17 cellular contexts compared by ENCODE assay signal in the genomic region with DNA sequence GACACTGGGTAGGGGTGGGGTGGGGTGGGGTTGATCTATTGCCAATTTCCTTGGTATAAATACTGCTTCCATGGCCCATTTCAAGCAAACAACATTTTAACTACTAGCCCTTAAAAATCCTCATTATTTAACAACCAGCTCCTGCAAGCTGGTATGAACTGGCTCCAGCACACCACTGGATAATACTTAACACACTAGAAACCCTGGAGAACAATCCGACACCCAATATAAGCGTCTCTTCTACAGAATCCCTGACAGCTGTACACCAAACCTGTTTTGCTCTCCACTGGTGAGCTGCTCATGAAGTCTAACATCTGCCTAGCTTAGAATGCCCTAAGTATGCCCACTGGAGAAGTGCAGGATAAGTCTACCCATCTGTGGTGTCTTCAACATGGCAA.
DNase-seq lines count a peak whose midpoint lies in the region; ATAC-seq and TF ChIP-seq lines count a peak whose summit lies in the region.
"Had no signal": no experiment of that assay in that cellular context is flagged by ENCODE, and none has a peak within 500 bp of the region (broad histone marks: within the 10 kb centered on the region; RNA-seq: fewer than 3 reads in every experiment).

No MANE protein-coding gene starts in this region.

- H3K4me3 Mint-ChIP-seq in stimulated activated naive B cell treated with anti-CD40 and anti-IgM and Interleukin-4, amounts not matched to agents 10 μg/mL and 1 μg/mL and 100 μg/mL, for 72 hours, result no peak overlapping the region
- H3K4me3 Mint-ChIP-seq: activated CD4-positive, alpha-beta memory T cell treated with anti-CD3 and anti-CD28 coated beads for 36 hours; activated T-helper 1 cell treated with anti-CD3 and anti-CD28 coated beads, Interleukin-12 subunit alpha, Interleukin-12 subunit beta, Interleukin-2, Interleukin-4 antibody, amounts not matched to agents 30 ng/mL and 10 ng/mL and 1 ng/mL, durations not matched to agents 14 hours and 24 hours and 36 hours; IgD-negative memory B cell; stimulated activated naive CD8-positive, alpha-beta T cell treated with anti-CD3 and anti-CD28 coated beads, Interleukin-15, Interleukin-2, amounts not matched to agents 100 ng/mL and 50 ng/mL, for 24 hours had no signal

- no peak for TF ChIP-seq CTCF in mammary epithelial cell (conservative IDR thresholded peaks at IDR 0.05 in 1 of 2, IDR thresholded peaks at IDR 0.05 in 1 of 2; ENCODE audit: extremely low read depth in 1 of 2, insufficient read depth in 1 of 2, low read depth in 1 of 2, low read length in 2 of 2)
- TF ChIP-seq CTCF in suprapubic skin (IDR thresholded peaks at IDR 0.05), result no peak

- H2BK5ac ChIP-seq in mesenchymal stem cell (ENCODE audit: low read depth, low read length, poor library complexity, severe bottlenecking), result no peak overlapping the region

- intact Hi-C loops in mammary epithelial cell (cut with micrococcal nuclease), result no loop called here

- no peak overlapping the region for H3K18ac ChIP-seq in mesenchymal stem cell (ENCODE audit: low read depth in 1 of 2, low read length in 2 of 2)

- H3K36me3 ChIP-seq in mammary epithelial cell (ENCODE audit: insufficient read depth, low read length) (no peaks in the 10 kb centered on the region), mesenchymal stem cell (ENCODE audit: control insufficient read depth in 1 of 2, insufficient read depth in 2 of 2, low read depth in 1 of 2, low read length in 2 of 2) (peaks cover 0 to 10% of the 10 kb centered on the region in 2 experiments), suprapubic skin (no peaks in the 10 kb centered on the region)

- no peak overlapping the region for H3K9ac ChIP-seq in mammary epithelial cell (ENCODE audit: insufficient read depth, low read length)
- H3K9ac ChIP-seq in mesenchymal stem cell (ENCODE audit: low read length), result no peak overlapping the region

- peaks cover 43 to 56% of the 10 kb centered on the region in 2 donors for H3K36me3 Mint-ChIP-seq in stimulated activated naive B cell treated with anti-CD40 and anti-IgM and Interleukin-4, amounts not matched to agents 10 μg/mL and 1 μg/mL and 100 μg/mL, for 72 hours
- H3K36me3 Mint-ChIP-seq: activated CD4-positive, alpha-beta memory T cell treated with anti-CD3 and anti-CD28 coated beads for 36 hours had no signal

- no peaks in the 10 kb centered on the region for H4K20me1 ChIP-seq in mammary epithelial cell (ENCODE audit: insufficient read depth, low read length)

- no peak for ATAC-seq in stimulated activated naive B cell treated with anti-CD40 and anti-IgM and Interleukin-4, amounts not matched to agents 10 μg/mL and 1 μg/mL and 100 μg/mL, for 72 hours (replicated peaks)

- H3K9me3 ChIP-seq in mammary epithelial cell (replicated peaks; ENCODE audit: insufficient read depth, low read length) (no peaks in the 10 kb centered on the region), mesenchymal stem cell (ENCODE audit: control insufficient read depth, low read length) (no peaks in the 10 kb centered on the region), suprapubic skin (no peaks in the 10 kb centered on the region)
- H3K9me3 ChIP-seq: spleen had no signal

- H2AFZ ChIP-seq in mammary epithelial cell (ENCODE audit: low read depth, low read length), result no peak overlapping the region
- H2AFZ ChIP-seq in mesenchymal stem cell (ENCODE audit: low read depth, low read length), result no peak overlapping the region

- no peak overlapping the region for H3K14ac ChIP-seq in mesenchymal stem cell (ENCODE audit: low read length in 2 of 2)

- no TSS peak for BruUV-seq in mammary epithelial cell (replicated peaks; lab: Mats Ljungman, UMichigan)

- in situ Hi-C loops in mammary epithelial cell (cut with MboI; ENCODE audit: low sequenced_read_pairs in 2 of 2), result no loop called here

- H3K4me1 Mint-ChIP-seq in stimulated activated naive B cell treated with anti-CD40 and anti-IgM and Interleukin-4, amounts not matched to agents 10 μg/mL and 1 μg/mL and 100 μg/mL, for 72 hours, result peaks cover 32 to 50% of the 10 kb centered on the region in 2 donors

- no peak overlapping the region for H3K4me3 ChIP-seq in mammary epithelial cell (replicated peaks in 1 of 3; ENCODE audit: insufficient read depth in 1 of 3, low read depth in 2 of 3, low read length in 3 of 3)
- no peak overlapping the region for H3K4me3 ChIP-seq in mesenchymal stem cell (ENCODE audit: insufficient read depth in 1 of 2, low read depth in 1 of 2, low read length in 2 of 2)
- no peak overlapping the region for H3K4me3 ChIP-seq in suprapubic skin
- H3K4me3 ChIP-seq: spleen had no signal

- WGBS in mammary epithelial cell (ENCODE audit: low coverage, missing lambda C conversion rate), result 81% methylated on average over 2 of the region's 2 CpGs
- WGBS in mesenchymal stem cell, result 99% methylated on average over 2 of the region's 2 CpGs
- WGBS in suprapubic skin, result 63% methylated on average over 2 of the region's 2 CpGs

- CTCF ChIA-PET in mammary epithelial cell (lab: Charles Lee; ENCODE audit: low non-redundant PET), result no interaction called here

- DNase-seq in NCI-H2171 treated with DMSO at 0.1 percent for 48 hours (lab: John Stamatoyannopoulos, UW) (peak; percentile 27), NCI-H2171 (lab: John Stamatoyannopoulos, UW) (no peak), mammary epithelial cell (no peak), mesenchymal stem cell (no peak), suprapubic skin (ENCODE audit: low spot score in 2 of 2) (no peak), dermis blood vessel endothelial cell (no peak), T-helper 1 cell (no peak)
- DNase-seq in stimulated activated naive B cell treated with anti-CD40 and anti-IgM and Interleukin-4, amounts not matched to agents 10 μg/mL and 1 μg/mL and 100 μg/mL, for 72 hours, result no peak
- DNase-seq: 8988T; activated CD4-positive, alpha-beta memory T cell treated with anti-CD3 and anti-CD28 coated beads for 36 hours; amniotic stem cell; C1 segment of cervical spinal cord; cortex of kidney; spleen had no signal

- H2BK12ac ChIP-seq in mesenchymal stem cell (ENCODE audit: low read length in 2 of 2), result no peak overlapping the region

- dilution Hi-C loops in mammary epithelial cell (cut with HindIII; ENCODE audit: low sequenced_read_pairs), result no loop called here

- no peak overlapping the region for H3K23ac ChIP-seq in mesenchymal stem cell (ENCODE audit: low read length in 2 of 2)

- no peaks in the 10 kb centered on the region for H3K27me3 Mint-ChIP-seq in stimulated activated naive B cell treated with anti-CD40 and anti-IgM and Interleukin-4, amounts not matched to agents 10 μg/mL and 1 μg/mL and 100 μg/mL, for 72 hours
- H3K27me3 Mint-ChIP-seq: activated CD4-positive, alpha-beta memory T cell treated with anti-CD3 and anti-CD28 coated beads for 36 hours; IgD-negative memory B cell; stimulated activated naive CD8-positive, alpha-beta T cell treated with anti-CD3 and anti-CD28 coated beads, Interleukin-15, Interleukin-2, amounts not matched to agents 100 ng/mL and 50 ng/mL, for 24 hours had no signal

- H3K79me2 ChIP-seq in mammary epithelial cell (ENCODE audit: insufficient read depth, low read length), result peaks cover 62% of the 10 kb centered on the region

- no peak for TF ChIP-seq EP300 in suprapubic skin (IDR thresholded peaks at IDR 0.05)

- no peak overlapping the region for H3K4ac ChIP-seq in mesenchymal stem cell (ENCODE audit: low read depth in 1 of 2, low read length in 2 of 2)

- peaks cover 19% of the 10 kb centered on the region for H3K79me1 ChIP-seq in mesenchymal stem cell (replicated peaks; ENCODE audit: low read length, poor library complexity, severe bottlenecking)

- H2BK120ac ChIP-seq in mesenchymal stem cell (ENCODE audit: low read depth, low read length), result no peak overlapping the region

- no peak overlapping the region for H2BK15ac ChIP-seq in mesenchymal stem cell (ENCODE audit: low read depth, poor library complexity, severe bottlenecking)

- no peak overlapping the region for H2AK5ac ChIP-seq in mesenchymal stem cell (ENCODE audit: low read length, severe bottlenecking)

- no peak overlapping the region for H4K8ac ChIP-seq in mesenchymal stem cell (ENCODE audit: low read length)

- no peaks in the 10 kb centered on the region for H3K27me3 ChIP-seq in mammary epithelial cell (ENCODE audit: insufficient read depth, low read length)
- no peaks in the 10 kb centered on the region for H3K27me3 ChIP-seq in mesenchymal stem cell (ENCODE audit: control insufficient read depth in 1 of 2, insufficient read depth in 1 of 2, low read length in 2 of 2)
- H3K27me3 ChIP-seq in suprapubic skin, result no peaks in the 10 kb centered on the region
- H3K27me3 ChIP-seq: spleen had no signal

- no peak overlapping the region for H3K27ac Mint-ChIP-seq in stimulated activated naive B cell treated with anti-CD40 and anti-IgM and Interleukin-4, amounts not matched to agents 10 μg/mL and 1 μg/mL and 100 μg/mL, for 72 hours
- H3K27ac Mint-ChIP-seq: activated CD4-positive, alpha-beta memory T cell treated with anti-CD3 and anti-CD28 coated beads for 36 hours; activated T-helper 1 cell treated with anti-CD3 and anti-CD28 coated beads, Interleukin-12 subunit alpha, Interleukin-12 subunit beta, Interleukin-2, Interleukin-4 antibody, amounts not matched to agents 30 ng/mL and 10 ng/mL and 1 ng/mL, durations not matched to agents 14 hours and 24 hours and 36 hours; IgD-negative memory B cell; stimulated activated naive CD8-positive, alpha-beta T cell treated with anti-CD3 and anti-CD28 coated beads, Interleukin-15, Interleukin-2, amounts not matched to agents 100 ng/mL and 50 ng/mL, for 24 hours had no signal

- H3K9me3 Mint-ChIP-seq in stimulated activated naive B cell treated with anti-CD40 and anti-IgM and Interleukin-4, amounts not matched to agents 10 μg/mL and 1 μg/mL and 100 μg/mL, for 72 hours, result peaks cover 0 to under 1% of the 10 kb centered on the region in 2 donors
- H3K9me3 Mint-ChIP-seq: activated CD4-positive, alpha-beta memory T cell treated with anti-CD3 and anti-CD28 coated beads for 36 hours; activated T-helper 1 cell treated with anti-CD3 and anti-CD28 coated beads, Interleukin-12 subunit alpha, Interleukin-12 subunit beta, Interleukin-2, Interleukin-4 antibody, amounts not matched to agents 30 ng/mL and 10 ng/mL and 1 ng/mL, durations not matched to agents 14 hours and 24 hours and 36 hours; IgD-negative memory B cell; stimulated activated naive CD8-positive, alpha-beta T cell treated with anti-CD3 and anti-CD28 coated beads, Interleukin-15, Interleukin-2, amounts not matched to agents 100 ng/mL and 50 ng/mL, for 24 hours had no signal

- H3K4me1 ChIP-seq in mammary epithelial cell (ENCODE audit: insufficient read depth, low read length) (peaks cover 46% of the 10 kb centered on the region), mesenchymal stem cell (ENCODE audit: control insufficient read depth, insufficient read depth, low read depth, low read length) (peaks cover 13% of the 10 kb centered on the region), suprapubic skin (peaks cover 19% of the 10 kb centered on the region)

- no peak for TF ChIP-seq POLR2A in suprapubic skin (IDR thresholded peaks at IDR 0.05)

- H3K27ac ChIP-seq in mammary epithelial cell (ENCODE audit: insufficient read depth, low read depth, low read length) (peak overlapping the region; percentile 24), mesenchymal stem cell (ENCODE audit: low read length, poor library complexity, severe bottlenecking) (peak overlapping the region; percentile 30), suprapubic skin (peak overlapping the region; percentile 38)
- H3K27ac ChIP-seq: spleen had no signal

- no peak overlapping the region for H4K91ac ChIP-seq in mesenchymal stem cell (ENCODE audit: low read length)

- H3K4me2 ChIP-seq in mammary epithelial cell (ENCODE audit: insufficient read depth, low read depth, low read length) (no peak overlapping the region), mesenchymal stem cell (ENCODE audit: low read length, poor library complexity, severe bottlenecking) (no peak overlapping the region)
